8 cellular contexts compared by ENCODE assay signal in genomic region chr3:48429416-48430358, GRCh38. TPM values are rescaled to one million over a fixed set of nuclear protein-coding genes. Genes with fewer than 3 reads are reported as not detected.
DNase-seq lines count a peak whose midpoint lies in the region; ATAC-seq, FAIRE-seq and TF ChIP-seq lines count a peak whose summit lies in the region.

Gene PLXNB1 (minus strand): TSS chr3:48430086. CDS start chr3:48424611, 5,475 bp downstream.

- H3K27me3 ChIP-seq in DND-41 (ENCODE audit: insufficient read depth, low read length, poor library complexity) (peaks cover 19% of the 10 kb centered on the region), suprapubic skin (no peaks in the 10 kb centered on the region)

- TF ChIP-seq CTCF in DND-41 (IDR thresholded peaks at IDR 0.05; ENCODE audit: borderline replicate concordance, extremely low read depth, low read length, poor library complexity, severe bottlenecking) = no peak
- no peak for TF ChIP-seq CTCF in RWPE1 (conservative IDR thresholded peaks at IDR 0.05; ENCODE audit: low read depth)
- no peak for TF ChIP-seq CTCF in neural crest cell (conservative IDR thresholded peaks at IDR 0.05)
- TF ChIP-seq CTCF in suprapubic skin (IDR thresholded peaks at IDR 0.05) = no peak

- peak within 1 kb of the TSS; percentile 72 for H2AFZ ChIP-seq in DND-41 (ENCODE audit: low read depth, low read length)

- H4K20me1 ChIP-seq in DND-41 (ENCODE audit: insufficient read depth, low read length) = peaks cover 5% of the 10 kb centered on the region

- H3K36me3 ChIP-seq in DND-41 (ENCODE audit: insufficient read depth, low read length) (peaks cover 27% of the 10 kb centered on the region), suprapubic skin (peaks cover 10% of the 10 kb centered on the region)

- peak; percentile 58 for FAIRE-seq in HTR-8/SVneo (lab: Jason Lieb, UNC)

- peaks cover 11% of the 10 kb centered on the region for H3K36me3 Mint-ChIP-seq in activated naive CD4-positive, alpha-beta T cell treated with anti-CD3 and anti-CD28 coated beads, Interleukin-2, amount 10 ng/mL, durations not matched to agents 7 days and 5 days
- H3K36me3 Mint-ChIP-seq in neural crest cell (ENCODE audit: low read depth) = peaks cover 6% of the 10 kb centered on the region

- H3K4me3 ChIP-seq in DND-41 (ENCODE audit: low read depth in 1 of 2, low read length in 2 of 2) (peak within 1 kb of the TSS; percentile 26 to 62; a peak in 3 of 4 replicates), suprapubic skin (peak within 1 kb of the TSS; percentile 93)

- TF ChIP-seq POLR2A in suprapubic skin (IDR thresholded peaks at IDR 0.05) = no peak

- H3K27me3 Mint-ChIP-seq in activated naive CD4-positive, alpha-beta T cell treated with anti-CD3 and anti-CD28 coated beads, Interleukin-2, amount 10 ng/mL, durations not matched to agents 7 days and 5 days = peaks cover 40% of the 10 kb centered on the region
- H3K27me3 Mint-ChIP-seq in neural crest cell (ENCODE audit: low read depth) = no peaks in the 10 kb centered on the region

- no peaks in the 10 kb centered on the region for H3K9me3 ChIP-seq in DND-41 (ENCODE audit: insufficient read depth, low read length, severe bottlenecking)
- H3K9me3 ChIP-seq in suprapubic skin = no peaks in the 10 kb centered on the region

- H3K4me3 Mint-ChIP-seq in activated naive CD4-positive, alpha-beta T cell treated with anti-CD3 and anti-CD28 coated beads, Interleukin-2, amount 10 ng/mL, durations not matched to agents 7 days and 5 days = peak within 1 kb of the TSS; percentile 74
- peak within 1 kb of the TSS; percentile 87 for H3K4me3 Mint-ChIP-seq in neural crest cell

- peak within 1 kb of the TSS; percentile 71 for H3K9ac ChIP-seq in DND-41 (ENCODE audit: low read depth, low read length)

- H3K4me1 Mint-ChIP-seq in activated naive CD4-positive, alpha-beta T cell treated with anti-CD3 and anti-CD28 coated beads, Interleukin-2, amount 10 ng/mL, durations not matched to agents 7 days and 5 days = peaks cover 22% of the 10 kb centered on the region
- H3K4me1 Mint-ChIP-seq in neural crest cell = peaks cover 57% of the 10 kb centered on the region

- no peak within 1 kb of the TSS for H3K27ac Mint-ChIP-seq in activated naive CD4-positive, alpha-beta T cell treated with anti-CD3 and anti-CD28 coated beads, Interleukin-2, amount 10 ng/mL, durations not matched to agents 7 days and 5 days
- H3K27ac Mint-ChIP-seq in neural crest cell (ENCODE audit: unreplicated experiment) = peak within 1 kb of the TSS; percentile 96

- H3K4me1 ChIP-seq in DND-41 (ENCODE audit: insufficient read depth, low read length) (peaks cover 26% of the 10 kb centered on the region), suprapubic skin (peaks cover 90% of the 10 kb centered on the region)

- WGBS in suprapubic skin = 8% methylated on average over 20 of the region's 80 CpGs

- peak within 1 kb of the TSS; percentile 80 for H3K4me2 ChIP-seq in DND-41 (ENCODE audit: insufficient read depth, low read length)

- POLR2A ChIA-PET in RWPE1 (lab: Yijun Ruan, JAX; ENCODE audit: low non-redundant PET) = no interaction called here

- peak; percentile 73 for ATAC-seq in DND-41 (ENCODE audit: insufficient read depth, low read depth)

- DNase-seq in DND-41 = peak; percentile 65
- peak; percentile 69 for DNase-seq in HTR-8/SVneo (ENCODE audit: insufficient read length, low spot score)
- DNase-seq in RWPE1 (ENCODE audit: low spot score) = peak; percentile 83
- DNase-seq in activated naive CD4-positive, alpha-beta T cell treated with anti-CD3 and anti-CD28 coated beads, Interleukin-2, amount 10 ng/mL, durations not matched to agents 7 days and 5 days = peak; percentile 74
- peak; percentile 76 for DNase-seq in germinal center (ENCODE audit: low spot score)
- DNase-seq in neural crest cell (ENCODE audit: low read depth, low spot score) = peak; percentile 59
- peak; percentile 89 for DNase-seq in suprapubic skin (ENCODE audit: low spot score in 2 of 2)
- no peak for DNase-seq in GDM1 (lab: John Stamatoyannopoulos, UW)

- no peaks in the 10 kb centered on the region for H3K79me2 ChIP-seq in DND-41 (ENCODE audit: insufficient read depth, low read length)

- CTCF ChIA-PET in RWPE1 (lab: Yijun Ruan, JAX) = no interaction called here
- CTCF ChIA-PET in activated naive CD4-positive, alpha-beta T cell treated with anti-CD3 and anti-CD28 coated beads, Interleukin-2, amount 10 ng/mL, durations not matched to agents 7 days and 5 days (lab: Charles Lee) = interaction anchor here (0.9 kb wide), 2 partner anchors 10 to 28 kb away, joined by 4 to 5 read pairs; partner anchors contain the start of gene CCDC51

- H3K27ac ChIP-seq in DND-41 (ENCODE audit: low read length) (no peak within 1 kb of the TSS; the same call in 1 of the 2 replicates), RWPE1 (peak within 1 kb of the TSS; percentile 99), suprapubic skin (peak within 1 kb of the TSS; percentile 97)

- H3K9me3 Mint-ChIP-seq in activated naive CD4-positive, alpha-beta T cell treated with anti-CD3 and anti-CD28 coated beads, Interleukin-2, amount 10 ng/mL, durations not matched to agents 7 days and 5 days = no peaks in the 10 kb centered on the region
- H3K9me3 Mint-ChIP-seq in neural crest cell = no peaks in the 10 kb centered on the region

- no peak for TF ChIP-seq EP300 in suprapubic skin (IDR thresholded peaks at IDR 0.05)

RNA-seq across cellular contexts. Expression of gene PLXNB1, which starts in this region (rescaled TPM):
- total RNA-seq in neural crest cell (161 and 180 TPM in 2 replicates), suprapubic skin (100 to 1,000 TPM; 188 to 384 (median 220) TPM)
